ENCODE assay signal across 1 cellular context in genomic region chr5:177022386-177023246, GRCh38.
A peak's percentile ranks its signal among the peaks of the same experiment; 100 is the strongest.
TF ChIP-seq lines count a peak whose summit lies in the region.

ZNF346 (plus strand) TSS chr5:177022696; CDS start chr5:177022739, 43 bp downstream.

TF ChIP-seq in HEK293, 187 proteins besides CTCF, POLR2A, EP300 and RAD21 (continued from another document and continues in another):
- TF ChIP-seq PRDM2 (tag by site-specific recombination; IDR thresholded peaks at IDR 0.05; ENCODE audit: borderline replicate concordance) (no peak), ZNF629 (tag by site-specific recombination; IDR thresholded peaks at IDR 0.05) (0 out of 2 replicates have a peak, but pooled peaks have one; percentile 31), ZNF777 (tag by site-specific recombination; IDR thresholded peaks at IDR 0.05; ENCODE audit: borderline replicate concordance) (peak; percentile 50; the same call in 1 of the 2 replicates), ZBTB21 (tag by site-specific recombination; IDR thresholded peaks at IDR 0.05) (no peak), ZNF677 (tag by site-specific recombination; IDR thresholded peaks at IDR 0.05) (no peak), ZNF416 (tag by site-specific recombination; IDR thresholded peaks at IDR 0.05) (no peak), ATF2 (tag by site-specific recombination; IDR thresholded peaks at IDR 0.05; ENCODE audit: low read depth) (no peak), ZNF560 (tag by site-specific recombination; IDR thresholded peaks at IDR 0.05; ENCODE audit: borderline replicate concordance) (no peak), ZNF302 (tag by site-specific recombination; IDR thresholded peaks at IDR 0.05; ENCODE audit: low read depth) (no peak), ZNF280D (tag by site-specific recombination; IDR thresholded peaks at IDR 0.05) (no peak), ZNF488 (tag by site-specific recombination; IDR thresholded peaks at IDR 0.05) (no peak), ZFP3 (tag by site-specific recombination; IDR thresholded peaks at IDR 0.05; ENCODE audit: low read depth) (no peak), ZNF266 (tag by site-specific recombination; IDR thresholded peaks at IDR 0.05; ENCODE audit: low read depth) (no peak), ZNF140 (tag by site-specific recombination; IDR thresholded peaks at IDR 0.05) (no peak), SP3 (tag by site-specific recombination; IDR thresholded peaks at IDR 0.05) (0 out of 2 replicates have a peak, but pooled peaks have one; percentile 33), KLF16 (tag by site-specific recombination; IDR thresholded peaks at IDR 0.05) (peak; percentile 48; the same call in 1 of the 2 replicates), SP7 (tag by site-specific recombination; IDR thresholded peaks at IDR 0.05) (peak; percentile 64), ZNF449 (tag by site-specific recombination; IDR thresholded peaks at IDR 0.05) (no peak), ZBTB10 (tag by site-specific recombination; IDR thresholded peaks at IDR 0.05) (peak; percentile 91), PRDM10 (tag by site-specific recombination; IDR thresholded peaks at IDR 0.05) (peak; percentile 48), GFI1B (tag by site-specific recombination; IDR thresholded peaks at IDR 0.05) (no peak), ZNF785 (tag by site-specific recombination; IDR thresholded peaks at IDR 0.05) (no peak), PRDM6 (tag by site-specific recombination; IDR thresholded peaks at IDR 0.05) (no peak), ZBTB20 (tag by site-specific recombination; IDR thresholded peaks at IDR 0.05) (peak; percentile 91), AEBP2 (tag by site-specific recombination; IDR thresholded peaks at IDR 0.05; ENCODE audit: borderline replicate concordance) (no peak), ZSCAN30 (tag by site-specific recombination; IDR thresholded peaks at IDR 0.05) (peak; percentile 58; the same call in 1 of the 2 replicates), ZNF423 (tag by site-specific recombination; IDR thresholded peaks at IDR 0.05) (no peak), ZNF571 (tag by site-specific recombination; IDR thresholded peaks at IDR 0.05) (no peak), YY2 (tag by site-specific recombination; IDR thresholded peaks at IDR 0.05) (peak; percentile 75), ZEB2 (tag by site-specific recombination; IDR thresholded peaks at IDR 0.05) (peak; percentile 85), ZNF670 (tag by site-specific recombination; IDR thresholded peaks at IDR 0.05; ENCODE audit: low read depth) (no peak), ZNF747 (tag by site-specific recombination; IDR thresholded peaks at IDR 0.05) (no peak), ZNF776 (tag by site-specific recombination; IDR thresholded peaks at IDR 0.05; ENCODE audit: borderline replicate concordance) (no peak), ZNF830 (tag by site-specific recombination; IDR thresholded peaks at IDR 0.05; ENCODE audit: low read depth) (no peak)
